In genomic region chr3:129313983-129314756, GRCh38 we compare ENCODE assay signal across 8 cellular contexts. TPM values are rescaled to one million over a fixed set of nuclear protein-coding genes. Genes with fewer than 3 reads are reported as not detected.
A peak's percentile ranks its signal among the peaks of the same experiment; 100 is the strongest.
DNase-seq lines count a peak whose midpoint lies in the region; ATAC-seq and TF ChIP-seq lines count a peak whose summit lies in the region.

No MANE protein-coding gene starts in this region.

- H3K27me3 ChIP-seq in hepatocyte = no peaks in the 10 kb centered on the region

- no peaks in the 10 kb centered on the region for H3K9me2 ChIP-seq in hepatocyte (replicated peaks; ENCODE audit: insufficient read depth)

- WGBS in hepatocyte (ENCODE audit: low lambda C conversion rate, missing lambda C conversion rate) = 32% methylated on average over 17 of the region's 17 CpGs

- H3K4me2 ChIP-seq in hepatocyte = peak overlapping the region; percentile 90

- H3K27ac Mint-ChIP-seq in activated naive CD8-positive, alpha-beta T cell treated with anti-CD3 and anti-CD28 coated beads for 36 hours = peak overlapping the region; percentile 81

- H3K4me3 Mint-ChIP-seq in activated naive CD8-positive, alpha-beta T cell treated with anti-CD3 and anti-CD28 coated beads for 36 hours = peak overlapping the region; percentile 94

- peak overlapping the region; percentile 97 for H3K4me3 ChIP-seq in HEK293 (ENCODE audit: low read depth, low read length)
- peak overlapping the region; percentile 90 for H3K4me3 ChIP-seq in hepatocyte
- H3K4me3 ChIP-seq in skin epidermis = peak overlapping the region; percentile 51 to 88 (median 79)

- peaks cover 6% of the 10 kb centered on the region for H3K36me3 Mint-ChIP-seq in activated naive CD8-positive, alpha-beta T cell treated with anti-CD3 and anti-CD28 coated beads for 36 hours

- H3K27ac ChIP-seq in HEK293 (ENCODE audit: extremely low read depth, low read depth, low read length) (peak overlapping the region; percentile 83; the same call in 1 of the 2 replicates), hepatocyte (peak overlapping the region; percentile 71), skin epidermis (peak overlapping the region in 19 of 21 experiments; percentile 77 to 99 (median 92))

- peaks cover 19% of the 10 kb centered on the region for H4K20me1 ChIP-seq in hepatocyte (ENCODE audit: insufficient read depth, poor library complexity, severe bottlenecking)

- CTCF ChIA-PET in HEK293 (lab: Yijun Ruan, JAX) = interaction anchor here (1.3 kb wide), 1 partner anchor 69 kb away, joined by 6 read pairs; no protein-coding TSS in a partner anchor

- no peak for TF ChIP-seq CTCF in HEK293 (tag by site-specific recombination; IDR thresholded peaks at IDR 0.05)
- TF ChIP-seq CTCF in hepatocyte (IDR thresholded peaks at IDR 0.05; ENCODE audit: poor library complexity) = no peak

- peaks cover 0 to 12% of the 10 kb centered on the region in 2 experiments; a peak in 1 of 3 replicates for H3K36me3 ChIP-seq in HEK293 (ENCODE audit: control insufficient read depth in 2 of 2, insufficient read depth in 1 of 2, low read length in 2 of 2)
- no peaks in the 10 kb centered on the region for H3K36me3 ChIP-seq in hepatocyte (replicated peaks; ENCODE audit: insufficient read depth, low read depth)

- POLR2A ChIA-PET in HEK293 (lab: Yijun Ruan, JAX) = interaction anchor here (0.9 to 4.0 kb wide), 7 partner anchors 9 to 435 kb away, joined by 3 to 42 read pairs (median 5); partner anchors contain the start of genes COPG1, HMCES and RAB43

- DNase-seq in AML-193 (lab: John Stamatoyannopoulos, UW) = peak; percentile 21 to 38
- no peak for DNase-seq in activated naive CD8-positive, alpha-beta T cell treated with anti-CD3 and anti-CD28 coated beads for 36 hours
- DNase-seq in hepatocyte (ENCODE audit: low spot score) = no peak
- DNase-seq in NCI-H1694 (lab: John Stamatoyannopoulos, UW) = no peak
- DNase-seq in NCI-H524 treated with DMSO at 0.1 percent for 48 hours (lab: John Stamatoyannopoulos, UW) = no peak

- H3K9me3 ChIP-seq in HEK293 (ENCODE audit: control insufficient read depth, insufficient read depth, low read depth, low read length) (no peaks in the 10 kb centered on the region), hepatocyte (ENCODE audit: low read depth) (no peaks in the 10 kb centered on the region)

- H3K4me1 ChIP-seq in HEK293 (ENCODE audit: control insufficient read depth, insufficient read depth, low read length) = no peaks in the 10 kb centered on the region
- peaks cover 18% of the 10 kb centered on the region for H3K4me1 ChIP-seq in hepatocyte (ENCODE audit: insufficient read depth)

- H3K79me2 ChIP-seq in hepatocyte = peaks cover 21% of the 10 kb centered on the region

- peaks cover 36% of the 10 kb centered on the region for H3K4me1 Mint-ChIP-seq in activated naive CD8-positive, alpha-beta T cell treated with anti-CD3 and anti-CD28 coated beads for 36 hours

- no peaks in the 10 kb centered on the region for H3K27me3 Mint-ChIP-seq in activated naive CD8-positive, alpha-beta T cell treated with anti-CD3 and anti-CD28 coated beads for 36 hours

- no peak for ATAC-seq in HG03520 (IDR thresholded peaks at IDR 0.05; ENCODE audit: unreplicated experiment)

- H2AFZ ChIP-seq in hepatocyte = no peak overlapping the region

- no peaks in the 10 kb centered on the region for H3K9me3 Mint-ChIP-seq in activated naive CD8-positive, alpha-beta T cell treated with anti-CD3 and anti-CD28 coated beads for 36 hours

TF ChIP-seq in HEK293, 187 proteins besides CTCF, POLR2A, EP300 and RAD21 (continues in another document):
- TF ChIP-seq ZNF354C (tag by site-specific recombination; IDR thresholded peaks at IDR 0.05; ENCODE audit: borderline replicate concordance, low read depth) (no peak), ZNF416 (tag by site-specific recombination; IDR thresholded peaks at IDR 0.05) (no peak), GLIS1 (tag by site-specific recombination; IDR thresholded peaks at IDR 0.05) (peak; percentile 6; the same call in 1 of the 2 replicates), ZNF549 (tag by site-specific recombination; IDR thresholded peaks at IDR 0.05) (no peak), ZNF473 (tag by site-specific recombination; IDR thresholded peaks at IDR 0.05) (no peak), ZBTB21 (tag by site-specific recombination; IDR thresholded peaks at IDR 0.05) (no peak), ZNF18 (tag by site-specific recombination; IDR thresholded peaks at IDR 0.05) (no peak), ZNF391 (tag by site-specific recombination; IDR thresholded peaks at IDR 0.05; ENCODE audit: borderline replicate concordance, low read depth) (no peak), ZBTB10 (tag by site-specific recombination; IDR thresholded peaks at IDR 0.05) (0 out of 2 replicates have a peak, but pooled peaks have one; percentile 26), KLF10 (tag by site-specific recombination; IDR thresholded peaks at IDR 0.05) (no peak), YY2 (tag by site-specific recombination; IDR thresholded peaks at IDR 0.05) (no peak), ZIC2 (tag by site-specific recombination; IDR thresholded peaks at IDR 0.05) (peak; percentile 33; the same call in 1 of the 2 replicates), ZNF138 (tag by site-specific recombination; IDR thresholded peaks at IDR 0.05; ENCODE audit: borderline replicate concordance) (no peak), ZNF518A (tag by site-specific recombination; conservative IDR thresholded peaks at IDR 0.05; ENCODE audit: low read depth) (no peak), GLIS2 (tag by site-specific recombination; IDR thresholded peaks at IDR 0.05) (peak; percentile 55)

RNA-seq across cellular contexts. Expression of gene HMCES, which starts 35.5 kb away (rescaled TPM):
- 10 to 100 TPM; 83.6 to 83.7 TPM for total RNA-seq in activated naive CD8-positive, alpha-beta T cell treated with anti-CD3 and anti-CD28 coated beads for 36 hours
- total RNA-seq in hepatocyte = 16.8 and 20.1 TPM in 2 replicates
- polyA plus RNA-seq in hepatocyte = 30.0 and 34.3 TPM in 2 replicates

Comparison
In these comparisons a context has a peak if more than half of its experiments do, and no peak if none do; other contexts are left out.
1. DNase-seq: peak in AML-193 (2 of 2); none in activated naive CD8-positive, alpha-beta T cell treated with anti-CD3 and anti-CD28 coated beads for 36 hours (single experiment), hepatocyte (single experiment), NCI-H1694 (single experiment) and NCI-H524 treated with DMSO at 0.1 percent for 48 hours (single experiment).
2. Peak in every context shown above with its lines, with median percentiles within 50 percentile points of each other: H3K27ac ChIP-seq and H3K4me3 ChIP-seq.